In genomic region chr2:121778736-121779487, GRCh38 we compare ENCODE assay signal across 1 cellular context.
TF ChIP-seq lines count a peak whose summit lies in the region.

No MANE protein-coding gene starts in this region.

TF ChIP-seq in HepG2, 621 proteins besides CTCF, POLR2A, EP300 and RAD21 (continued from another document and continues in another):
- no peak for TF ChIP-seq SNAPC4 (CRISPR knock-in tag; IDR thresholded peaks at IDR 0.05)
- TF ChIP-seq ZNF44 (CRISPR knock-in tag; IDR thresholded peaks at IDR 0.05) = no peak
- TF ChIP-seq CBFB (CRISPR knock-in tag; IDR thresholded peaks at IDR 0.05) = no peak
- peak; percentile 16; the same call in 1 of the 2 replicates for TF ChIP-seq HOMEZ (CRISPR knock-in tag; IDR thresholded peaks at IDR 0.05; ENCODE audit: low read depth)
- TF ChIP-seq ONECUT2 (CRISPR knock-in tag; IDR thresholded peaks at IDR 0.05) = no peak
- no peak for TF ChIP-seq PRMT3 (CRISPR knock-in tag; IDR thresholded peaks at IDR 0.05; ENCODE audit: borderline replicate concordance, low read depth)
- peak; percentile 86 for TF ChIP-seq ZNF281 (CRISPR knock-in tag; IDR thresholded peaks at IDR 0.05; ENCODE audit: borderline replicate concordance)
- TF ChIP-seq ZNF446 (CRISPR knock-in tag; IDR thresholded peaks at IDR 0.05) = no peak
- TF ChIP-seq, protein P1, sequence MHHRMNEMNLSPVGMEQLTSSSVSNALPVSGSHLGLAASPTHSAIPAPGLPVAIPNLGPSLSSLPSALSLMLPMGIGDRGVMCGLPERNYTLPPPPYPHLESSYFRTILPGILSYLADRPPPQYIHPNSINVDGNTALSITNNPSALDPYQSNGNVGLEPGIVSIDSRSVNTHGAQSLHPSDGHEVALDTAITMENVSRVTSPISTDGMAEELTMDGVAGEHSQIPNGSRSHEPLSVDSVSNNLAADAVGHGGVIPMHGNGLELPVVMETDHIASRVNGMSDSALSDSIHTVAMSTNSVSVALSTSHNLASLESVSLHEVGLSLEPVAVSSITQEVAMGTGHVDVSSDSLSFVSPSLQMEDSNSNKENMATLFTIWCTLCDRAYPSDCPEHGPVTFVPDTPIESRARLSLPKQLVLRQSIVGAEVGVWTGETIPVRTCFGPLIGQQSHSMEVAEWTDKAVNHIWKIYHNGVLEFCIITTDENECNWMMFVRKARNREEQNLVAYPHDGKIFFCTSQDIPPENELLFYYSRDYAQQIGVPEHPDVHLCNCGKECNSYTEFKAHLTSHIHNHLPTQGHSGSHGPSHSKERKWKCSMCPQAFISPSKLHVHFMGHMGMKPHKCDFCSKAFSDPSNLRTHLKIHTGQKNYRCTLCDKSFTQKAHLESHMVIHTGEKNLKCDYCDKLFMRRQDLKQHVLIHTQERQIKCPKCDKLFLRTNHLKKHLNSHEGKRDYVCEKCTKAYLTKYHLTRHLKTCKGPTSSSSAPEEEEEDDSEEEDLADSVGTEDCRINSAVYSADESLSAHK (CRISPR knock-in tag; IDR thresholded peaks at IDR 0.05; ENCODE audit: borderline replicate concordance) = no peak
- no peak for TF ChIP-seq MED8 (CRISPR knock-in tag; IDR thresholded peaks at IDR 0.05; ENCODE audit: insufficient replicate concordance)
- no peak for TF ChIP-seq NR2C2 (CRISPR knock-in tag; IDR thresholded peaks at IDR 0.05; ENCODE audit: borderline replicate concordance)
- TF ChIP-seq RORA (CRISPR knock-in tag; IDR thresholded peaks at IDR 0.05) = no peak
- no peak for TF ChIP-seq ZNF234 (CRISPR knock-in tag; conservative IDR thresholded peaks at IDR 0.05)
- no peak for TF ChIP-seq CHD4 (IDR thresholded peaks at IDR 0.05; ENCODE audit: borderline replicate concordance, low read length)
- no peak for TF ChIP-seq ZHX2 (IDR thresholded peaks at IDR 0.05; ENCODE audit: low read depth)
- no peak for TF ChIP-seq ZHX2 (CRISPR knock-in tag; IDR thresholded peaks at IDR 0.05; ENCODE audit: borderline replicate concordance)
- no peak for TF ChIP-seq EEA1 (CRISPR knock-in tag; IDR thresholded peaks at IDR 0.05; ENCODE audit: borderline replicate concordance)
- no peak for TF ChIP-seq ZBTB3 (CRISPR knock-in tag; IDR thresholded peaks at IDR 0.05; ENCODE audit: borderline replicate concordance, low read depth)
- no peak for TF ChIP-seq ZSCAN31 (CRISPR knock-in tag; IDR thresholded peaks at IDR 0.05; ENCODE audit: low read depth)
- TF ChIP-seq, protein P2, sequence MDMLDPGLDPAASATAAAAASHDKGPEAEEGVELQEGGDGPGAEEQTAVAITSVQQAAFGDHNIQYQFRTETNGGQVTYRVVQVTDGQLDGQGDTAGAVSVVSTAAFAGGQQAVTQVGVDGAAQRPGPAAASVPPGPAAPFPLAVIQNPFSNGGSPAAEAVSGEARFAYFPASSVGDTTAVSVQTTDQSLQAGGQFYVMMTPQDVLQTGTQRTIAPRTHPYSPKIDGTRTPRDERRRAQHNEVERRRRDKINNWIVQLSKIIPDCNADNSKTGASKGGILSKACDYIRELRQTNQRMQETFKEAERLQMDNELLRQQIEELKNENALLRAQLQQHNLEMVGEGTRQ (IDR thresholded peaks at IDR 0.05; ENCODE audit: low read depth, low read length) = no peak
- TF ChIP-seq, protein P2 (CRISPR knock-in tag; IDR thresholded peaks at IDR 0.05; ENCODE audit: borderline replicate concordance) = no peak
- TF ChIP-seq, protein P3, sequence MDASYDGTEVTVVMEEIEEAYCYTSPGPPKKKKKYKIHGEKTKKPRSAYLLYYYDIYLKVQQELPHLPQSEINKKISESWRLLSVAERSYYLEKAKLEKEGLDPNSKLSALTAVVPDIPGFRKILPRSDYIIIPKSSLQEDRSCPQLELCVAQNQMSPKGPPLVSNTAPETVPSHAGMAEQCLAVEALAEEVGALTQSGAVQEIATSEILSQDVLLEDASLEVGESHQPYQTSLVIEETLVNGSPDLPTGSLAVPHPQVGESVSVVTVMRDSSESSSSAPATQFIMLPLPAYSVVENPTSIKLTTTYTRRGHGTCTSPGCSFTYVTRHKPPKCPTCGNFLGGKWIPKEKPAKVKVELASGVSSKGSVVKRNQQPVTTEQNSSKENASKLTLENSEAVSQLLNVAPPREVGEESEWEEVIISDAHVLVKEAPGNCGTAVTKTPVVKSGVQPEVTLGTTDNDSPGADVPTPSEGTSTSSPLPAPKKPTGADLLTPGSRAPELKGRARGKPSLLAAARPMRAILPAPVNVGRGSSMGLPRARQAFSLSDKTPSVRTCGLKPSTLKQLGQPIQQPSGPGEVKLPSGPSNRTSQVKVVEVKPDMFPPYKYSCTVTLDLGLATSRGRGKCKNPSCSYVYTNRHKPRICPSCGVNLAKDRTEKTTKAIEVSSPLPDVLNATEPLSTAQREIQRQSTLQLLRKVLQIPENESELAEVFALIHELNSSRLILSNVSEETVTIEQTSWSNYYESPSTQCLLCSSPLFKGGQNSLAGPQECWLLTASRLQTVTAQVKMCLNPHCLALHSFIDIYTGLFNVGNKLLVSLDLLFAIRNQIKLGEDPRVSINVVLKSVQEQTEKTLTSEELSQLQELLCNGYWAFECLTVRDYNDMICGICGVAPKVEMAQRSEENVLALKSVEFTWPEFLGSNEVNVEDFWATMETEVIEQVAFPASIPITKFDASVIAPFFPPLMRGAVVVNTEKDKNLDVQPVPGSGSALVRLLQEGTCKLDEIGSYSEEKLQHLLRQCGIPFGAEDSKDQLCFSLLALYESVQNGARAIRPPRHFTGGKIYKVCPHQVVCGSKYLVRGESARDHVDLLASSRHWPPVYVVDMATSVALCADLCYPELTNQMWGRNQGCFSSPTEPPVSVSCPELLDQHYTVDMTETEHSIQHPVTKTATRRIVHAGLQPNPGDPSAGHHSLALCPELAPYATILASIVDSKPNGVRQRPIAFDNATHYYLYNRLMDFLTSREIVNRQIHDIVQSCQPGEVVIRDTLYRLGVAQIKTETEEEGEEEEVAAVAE (CRISPR knock-in tag; IDR thresholded peaks at IDR 0.05; ENCODE audit: borderline replicate concordance) = no peak
- no peak for TF ChIP-seq ZNF350 (CRISPR knock-in tag; IDR thresholded peaks at IDR 0.05; ENCODE audit: borderline replicate concordance, low read depth)
- TF ChIP-seq PLRG1 (conservative IDR thresholded peaks at IDR 0.05) = no peak
- TF ChIP-seq ZNF317 (CRISPR knock-in tag; IDR thresholded peaks at IDR 0.05) = peak; percentile 83
- TF ChIP-seq, protein P4, sequence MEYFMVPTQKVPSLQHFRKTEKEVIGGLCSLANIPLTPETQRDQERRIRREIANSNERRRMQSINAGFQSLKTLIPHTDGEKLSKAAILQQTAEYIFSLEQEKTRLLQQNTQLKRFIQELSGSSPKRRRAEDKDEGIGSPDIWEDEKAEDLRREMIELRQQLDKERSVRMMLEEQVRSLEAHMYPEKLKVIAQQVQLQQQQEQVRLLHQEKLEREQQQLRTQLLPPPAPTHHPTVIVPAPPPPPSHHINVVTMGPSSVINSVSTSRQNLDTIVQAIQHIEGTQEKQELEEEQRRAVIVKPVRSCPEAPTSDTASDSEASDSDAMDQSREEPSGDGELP (IDR thresholded peaks at IDR 0.05; ENCODE audit: borderline replicate concordance, low read depth) = peak; percentile 69; the same call in 1 of the 2 replicates
- TF ChIP-seq XRCC5 (optimal IDR thresholded peaks at IDR 0.05; ENCODE audit: low read length) = no peak
- TF ChIP-seq ZNF777 (CRISPR knock-in tag; IDR thresholded peaks at IDR 0.05) = no peak
- no peak for TF ChIP-seq TRIM24 (CRISPR knock-in tag; IDR thresholded peaks at IDR 0.05)
